In genomic region chr5:153425914-153426313, GRCh38 we compare ENCODE assay signal across 12 cellular contexts.
DNase-seq lines count a peak whose midpoint lies in the region; ATAC-seq and TF ChIP-seq lines count a peak whose summit lies in the region.
"Had no signal": no experiment of that assay in that cellular context is flagged by ENCODE, and none has a peak within 500 bp of the region (broad histone marks: within the 10 kb centered on the region; RNA-seq: fewer than 3 reads in every experiment).

No MANE protein-coding gene starts in this region.

- H3K9me3 ChIP-seq in tibial nerve: no peaks in the 10 kb centered on the region

- no peak overlapping the region for H3K4me3 Mint-ChIP-seq in stimulated activated naive CD8-positive, alpha-beta T cell treated with anti-CD3 and anti-CD28 coated beads, Interleukin-15, amount 100 ng/mL, for 72 hours
- H3K4me3 Mint-ChIP-seq: naive thymus-derived CD8-positive, alpha-beta T cell had no signal

- H3K9me3 Mint-ChIP-seq in stimulated activated naive CD8-positive, alpha-beta T cell treated with anti-CD3 and anti-CD28 coated beads, Interleukin-15, amount 100 ng/mL, for 72 hours: no peaks in the 10 kb centered on the region

- no peaks in the 10 kb centered on the region for H3K4me1 ChIP-seq in tibial nerve

- peak; percentile 29 for TF ChIP-seq CTCF in epithelial cell of esophagus (IDR thresholded peaks at IDR 0.05; ENCODE audit: insufficient read depth, low read depth, low read length, missing control alignments)
- no peak for TF ChIP-seq CTCF in foreskin fibroblast (IDR thresholded peaks at IDR 0.05; ENCODE audit: low read depth, low read length)
- TF ChIP-seq CTCF in tibial nerve (IDR thresholded peaks at IDR 0.05): no peak

- DNase-seq in stimulated activated naive CD8-positive, alpha-beta T cell treated with anti-CD3 and anti-CD28 coated beads, Interleukin-15, Interleukin-2, amounts not matched to agents 100 U/mL and 50 U/mL, for 24 hours: peak; percentile 4
- DNase-seq in stimulated activated naive CD8-positive, alpha-beta T cell treated with anti-CD3 and anti-CD28 coated beads, Interleukin-15, amount 100 ng/mL, for 72 hours: no peak
- peak; percentile 69 for DNase-seq in NCI-H748 (lab: John Stamatoyannopoulos, UW; ENCODE audit: unreplicated experiment)
- peak; percentile 45 for DNase-seq in epithelial cell of esophagus (ENCODE audit: low read depth)
- DNase-seq in foreskin fibroblast: no peak
- DNase-seq in activated CD8-positive, alpha-beta memory T cell treated with anti-CD3 and anti-CD28 coated beads, Interleukin-2, amount 50 U/mL, for 48 hours: no peak
- DNase-seq in tibial nerve (ENCODE audit: low spot score in 2 of 2): no peak
- DNase-seq in substantia nigra (lab: John Stamatoyannopoulos, UW): no peak
- DNase-seq: C1 segment of cervical spinal cord; naive thymus-derived CD8-positive, alpha-beta T cell; NCI-H2171 had no signal

- H3K36me3 ChIP-seq in tibial nerve: no peaks in the 10 kb centered on the region

- TF ChIP-seq POLR2A in tibial nerve (IDR thresholded peaks at IDR 0.05): no peak

- no peaks in the 10 kb centered on the region for H3K4me1 Mint-ChIP-seq in stimulated activated naive CD8-positive, alpha-beta T cell treated with anti-CD3 and anti-CD28 coated beads, Interleukin-15, amount 100 ng/mL, for 72 hours
- H3K4me1 Mint-ChIP-seq: naive thymus-derived CD8-positive, alpha-beta T cell had no signal

- no peak for TF ChIP-seq EP300 in tibial nerve (IDR thresholded peaks at IDR 0.05)

- ATAC-seq in stimulated activated naive CD8-positive, alpha-beta T cell treated with anti-CD3 and anti-CD28 coated beads, Interleukin-15, Interleukin-2, amounts not matched to agents 100 U/mL and 50 U/mL, for 24 hours: no peak
- ATAC-seq in stimulated activated naive CD8-positive, alpha-beta T cell treated with anti-CD3 and anti-CD28 coated beads, Interleukin-15, amount 100 ng/mL, for 72 hours: no peak
- ATAC-seq: naive thymus-derived CD8-positive, alpha-beta T cell had no signal

- no peak overlapping the region for H3K27ac Mint-ChIP-seq in stimulated activated naive CD8-positive, alpha-beta T cell treated with anti-CD3 and anti-CD28 coated beads, Interleukin-15, amount 100 ng/mL, for 72 hours
- H3K27ac Mint-ChIP-seq: naive thymus-derived CD8-positive, alpha-beta T cell had no signal

- H3K4me3 ChIP-seq in epithelial cell of esophagus (ENCODE audit: low read length) (no peak overlapping the region), foreskin fibroblast (ENCODE audit: low read depth in 1 of 2, low read length in 2 of 2) (no peak overlapping the region), tibial nerve (no peak overlapping the region)
- H3K4me3 ChIP-seq: SK-N-MC had no signal

- 18 to 40% methylated on average over 1 of the region's 1 CpG for WGBS in tibial nerve, 2 donors

- no peaks in the 10 kb centered on the region for H3K27me3 Mint-ChIP-seq in stimulated activated naive CD8-positive, alpha-beta T cell treated with anti-CD3 and anti-CD28 coated beads, Interleukin-15, amount 100 ng/mL, for 72 hours

- no peaks in the 10 kb centered on the region for H3K27me3 ChIP-seq in tibial nerve

- H3K27ac ChIP-seq in tibial nerve (no peak overlapping the region), substantia nigra (ENCODE audit: low read depth, low read length, poor library complexity, severe bottlenecking) (no peak overlapping the region)
- H3K27ac ChIP-seq: SK-N-MC had no signal

Comparison
In these comparisons a context has a peak if more than half of its experiments do, and no peak if none do; other contexts are left out.
1. DNase-seq: peak in stimulated activated naive CD8-positive, alpha-beta T cell treated with anti-CD3 and anti-CD28 coated beads, Interleukin-15, Interleukin-2, amounts not matched to agents 100 U/mL and 50 U/mL, for 24 hours (single experiment), NCI-H748 (single experiment) and epithelial cell of esophagus (single experiment); none in stimulated activated naive CD8-positive, alpha-beta T cell treated with anti-CD3 and anti-CD28 coated beads, Interleukin-15, amount 100 ng/mL, for 72 hours (0 of 2), foreskin fibroblast (0 of 2), activated CD8-positive, alpha-beta memory T cell treated with anti-CD3 and anti-CD28 coated beads, Interleukin-2, amount 50 U/mL, for 48 hours (single experiment), tibial nerve (0 of 2) and substantia nigra (0 of 49).